In the genomic region with DNA sequence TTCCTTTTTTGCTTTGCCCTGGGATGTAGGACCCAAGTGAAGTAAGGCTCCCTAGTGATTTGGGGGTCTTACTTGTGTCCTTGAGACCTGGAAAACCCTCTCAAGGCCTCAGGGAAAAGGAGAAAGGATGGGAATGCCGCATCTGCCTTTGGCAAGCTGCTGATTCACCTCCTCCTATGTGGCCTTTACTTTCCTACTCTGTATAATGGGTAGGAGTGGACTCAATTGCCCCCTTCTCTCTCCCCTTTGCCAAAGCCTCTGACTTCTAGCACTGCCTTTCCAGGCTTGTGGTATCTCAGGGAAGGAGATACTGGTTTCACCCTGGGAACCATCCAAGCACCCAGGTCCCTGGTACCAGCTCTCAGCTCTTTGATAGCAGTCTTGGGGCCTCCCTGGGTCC, we compare ENCODE assay signal across 15 cellular contexts. TPM values are rescaled to one million over a fixed set of nuclear protein-coding genes. Genes with fewer than 3 reads are reported as not detected.
A peak's percentile ranks its signal among the peaks of the same experiment; 100 is the strongest.
DNase-seq lines count a peak whose midpoint lies in the region; ATAC-seq, FAIRE-seq and TF ChIP-seq lines count a peak whose summit lies in the region.
"Had no signal": no experiment of that assay in that cellular context is flagged by ENCODE, and none has a peak within 500 bp of the region (broad histone marks: within the 10 kb centered on the region; RNA-seq: fewer than 3 reads in every experiment).

No MANE protein-coding gene starts in this region.

- DNase-seq in MCF 10A (ENCODE audit: unreplicated experiment) (no peak), breast epithelium (ENCODE audit: low spot score in 2 of 2) (no peak), RWPE1 (ENCODE audit: low spot score) (no peak), esophagus squamous epithelium (lab: John Stamatoyannopoulos, UW) (no peak), small intestine (no peak), NCI-H446 (lab: John Stamatoyannopoulos, UW) (no peak), ecto neural progenitor cell (ENCODE audit: low spot score) (no peak)
- DNase-seq in stimulated activated effector memory CD8-positive, alpha-beta T cell treated with anti-CD3 and anti-CD28 coated beads, Interleukin-12 subunit alpha, Interleukin-12 subunit beta, amount 100 ng/mL, for 72 hours (ENCODE audit: low spot score in 2 of 2), result no peak
- DNase-seq: C1 segment of cervical spinal cord, GOT3, NCI-H1417 treated with DMSO at 0.1 percent for 48 hours, NCI-H2029, NCI-H2171 treated with DMSO at 0.1 percent for 48 hours, NCI-H510A had no signal

- H3K4me3 ChIP-seq in breast epithelium (no peak overlapping the region), esophagus squamous epithelium (no peak overlapping the region), small intestine (ENCODE audit: low read depth in 1 of 2, low read length in 2 of 2) (no peak overlapping the region)

- no peak overlapping the region for H3K27ac ChIP-seq in breast epithelium
- peak overlapping the region; percentile 98 for H3K27ac ChIP-seq in RWPE1
- peak overlapping the region; percentile 85 to 90 (median 87) for H3K27ac ChIP-seq in esophagus squamous epithelium
- H3K27ac ChIP-seq in small intestine (ENCODE audit: low read depth in 1 of 2, low read length in 1 of 2), result peak overlapping the region; percentile 87 to 91
- H3K27ac ChIP-seq: 22Rv1 had no signal

- intact Hi-C loops in MCF 10A (cut with micrococcal nuclease) (no loop called here), breast epithelium (cut with DNase I; ENCODE audit: low total_unique reads) (no loop called here), esophagus squamous epithelium (cut with DNase I) (no loop called here)

- H3K9me3 ChIP-seq in breast epithelium, result no peaks in the 10 kb centered on the region
- no peaks in the 10 kb centered on the region for H3K9me3 ChIP-seq in esophagus squamous epithelium
- H3K9me3 ChIP-seq in small intestine (ENCODE audit: control insufficient read depth, low read depth), result no peaks in the 10 kb centered on the region

- FAIRE-seq in small intestine (lab: Jason Lieb, UNC), result no peak

- 50 to 88% methylated on average over 1 of the region's 1 CpG for WGBS in esophagus squamous epithelium, 2 donors
- WGBS in small intestine, 3 donors, result 84 to 100% (median 92%) methylated on average over 1 of the region's 1 CpG

- no peak for ATAC-seq in stimulated activated effector memory CD8-positive, alpha-beta T cell treated with anti-CD3 and anti-CD28 coated beads, Interleukin-12 subunit alpha, Interleukin-12 subunit beta, amount 100 ng/mL, for 72 hours

- TF ChIP-seq CTCF in MCF 10A (IDR thresholded peaks at IDR 0.05; ENCODE audit: unreplicated experiment), result no peak
- no peak for TF ChIP-seq CTCF in breast epithelium (IDR thresholded peaks at IDR 0.05)
- TF ChIP-seq CTCF in RWPE1 (conservative IDR thresholded peaks at IDR 0.05; ENCODE audit: low read depth), result no peak
- TF ChIP-seq CTCF in esophagus squamous epithelium (IDR thresholded peaks at IDR 0.05), result no peak

- POLR2A ChIA-PET in MCF 10A (lab: Yijun Ruan, JAX) (interaction anchor here (1.1 to 10.1 kb wide), 7 partner anchors 9 to 32 kb away, joined by 3 to 146 read pairs (median 4); a partner anchor contains a TSS), RWPE1 (lab: Yijun Ruan, JAX; ENCODE audit: low non-redundant PET) (interaction anchor here (1.3 kb wide), 1 partner anchor 13 kb away, joined by 4 read pairs; no protein-coding TSS in a partner anchor)

- H3K27me3 Mint-ChIP-seq in MCF 10A (ENCODE audit: insufficient read depth, unreplicated experiment), result no peaks in the 10 kb centered on the region

- H3K4me3 Mint-ChIP-seq in MCF 10A (ENCODE audit: unreplicated experiment), result no peak overlapping the region
- no peak overlapping the region for H3K4me3 Mint-ChIP-seq in stimulated activated effector memory CD8-positive, alpha-beta T cell treated with anti-CD3 and anti-CD28 coated beads, Interleukin-12 subunit alpha, Interleukin-12 subunit beta, amount 100 ng/mL, for 72 hours

- H3K4me1 Mint-ChIP-seq in MCF 10A (ENCODE audit: insufficient read depth, unreplicated experiment), result peaks cover 60% of the 10 kb centered on the region
- H3K4me1 Mint-ChIP-seq in stimulated activated effector memory CD8-positive, alpha-beta T cell treated with anti-CD3 and anti-CD28 coated beads, Interleukin-12 subunit alpha, Interleukin-12 subunit beta, amount 100 ng/mL, for 72 hours, result no peaks in the 10 kb centered on the region

- no TSS peak for BruUV-seq in MCF 10A (replicated peaks; lab: Mats Ljungman, UMichigan)

- CTCF ChIA-PET in MCF 10A (lab: Yijun Ruan, JAX), result interaction anchor here (0.8 to 3.1 kb wide), 5 partner anchors 8 to 36 kb away, joined by 3 to 22 read pairs (median 7); no protein-coding TSS in a partner anchor
- CTCF ChIA-PET in RWPE1 (lab: Yijun Ruan, JAX), result interaction anchor here (0.7 to 1.3 kb wide), 3 partner anchors 13 to 772 kb away, joined by 3 to 7 read pairs (median 3); no protein-coding TSS in a partner anchor

- TF ChIP-seq POLR2A in breast epithelium (IDR thresholded peaks at IDR 0.05) (no peak), esophagus squamous epithelium (IDR thresholded peaks at IDR 0.05) (no peak)

- peaks cover 8 to 26% of the 10 kb centered on the region in 2 donors for H3K4me1 ChIP-seq in breast epithelium
- H3K4me1 ChIP-seq in esophagus squamous epithelium, result peaks cover 52 to 100% (median 72%) of the 10 kb centered on the region in 3 donors
- peaks cover 10 to 14% of the 10 kb centered on the region in 2 donors for H3K4me1 ChIP-seq in small intestine (ENCODE audit: control insufficient read depth in 2 of 2, insufficient read depth in 1 of 2, low read depth in 1 of 2, low read length in 1 of 2)

- H3K36me3 ChIP-seq in breast epithelium, result no peaks in the 10 kb centered on the region
- no peaks in the 10 kb centered on the region for H3K36me3 ChIP-seq in esophagus squamous epithelium
- H3K36me3 ChIP-seq in small intestine (ENCODE audit: control insufficient read depth in 2 of 2, insufficient read depth in 2 of 2, low read length in 2 of 2), result no peaks in the 10 kb centered on the region

- no peaks in the 10 kb centered on the region for H3K9me3 Mint-ChIP-seq in MCF 10A (ENCODE audit: unreplicated experiment)
- no peaks in the 10 kb centered on the region for H3K9me3 Mint-ChIP-seq in stimulated activated effector memory CD8-positive, alpha-beta T cell treated with anti-CD3 and anti-CD28 coated beads, Interleukin-12 subunit alpha, Interleukin-12 subunit beta, amount 100 ng/mL, for 72 hours

- H3K36me3 Mint-ChIP-seq in MCF 10A (ENCODE audit: insufficient read depth, unreplicated experiment), result peaks cover 13% of the 10 kb centered on the region
- no peaks in the 10 kb centered on the region for H3K36me3 Mint-ChIP-seq in stimulated activated effector memory CD8-positive, alpha-beta T cell treated with anti-CD3 and anti-CD28 coated beads, Interleukin-12 subunit alpha, Interleukin-12 subunit beta, amount 100 ng/mL, for 72 hours

- H3K27me3 ChIP-seq in breast epithelium (no peaks in the 10 kb centered on the region), esophagus squamous epithelium (no peaks in the 10 kb centered on the region), small intestine (ENCODE audit: control insufficient read depth in 2 of 2, insufficient read depth in 2 of 2, low read length in 2 of 2) (no peaks in the 10 kb centered on the region)

- peak overlapping the region; percentile 95 for H3K27ac Mint-ChIP-seq in MCF 10A (ENCODE audit: low read depth, unreplicated experiment)
- no peak overlapping the region for H3K27ac Mint-ChIP-seq in stimulated activated effector memory CD8-positive, alpha-beta T cell treated with anti-CD3 and anti-CD28 coated beads, Interleukin-12 subunit alpha, Interleukin-12 subunit beta, amount 100 ng/mL, for 72 hours

RNA-seq across cellular contexts. Expression of a gene that starts 35.4 kb away (rescaled TPM):
- total RNA-seq in MCF 10A (2022) (80.5 and 82.4 TPM in 2 replicates), breast epithelium (1 to 10 TPM in 2 of 3 donors, under 1 TPM in 1; 0.80 to 4.9 (median 3.5) TPM), esophagus squamous epithelium (10 to 100 TPM; 18.9 to 48.1 (median 28.4) TPM)
- 10 to 100 TPM in 1 of 3 donors, 1 to 10 TPM in 1, under 1 TPM in 1; 0.27 to 10.9 (median 2.5) TPM for polyA plus RNA-seq in small intestine

Comparison
In these comparisons a context has a peak if more than half of its experiments do, and no peak if none do; other contexts are left out.
1. H3K27ac ChIP-seq: peak in RWPE1 (single experiment), esophagus squamous epithelium (4 of 4) and small intestine (2 of 2); none in breast epithelium (0 of 2).